In genomic region chr12:6689000-6689882, GRCh38 we compare ENCODE assay signal across 8 cellular contexts. TPM values are rescaled to one million over a fixed set of nuclear protein-coding genes. Genes with fewer than 3 reads are reported as not detected.
DNase-seq lines count a peak whose midpoint lies in the region; ATAC-seq and TF ChIP-seq lines count a peak whose summit lies in the region.

TSS of gene ZNF384 (minus strand) at chr12:6689375. CDS start at chr12:6679520, 9,855 bp downstream.

- WGBS in smooth muscle cell (ENCODE audit: low lambda C conversion rate), result under 1% methylated on average over 56 of the region's 72 CpGs

- H3K4me1 Mint-ChIP-seq in activated B cell treated with CpG ODN at 0.5 μM for 24 hours, result peaks cover 52% of the 10 kb centered on the region

- H3K4me3 ChIP-seq in smooth muscle cell, result peak within 1 kb of the TSS; percentile 63

- H3K36me3 Mint-ChIP-seq in activated B cell treated with CpG ODN at 0.5 μM for 24 hours (ENCODE audit: low read depth), result peaks cover 33% of the 10 kb centered on the region

- peak within 1 kb of the TSS; percentile 90 for H3K9ac ChIP-seq in smooth muscle cell (ENCODE audit: low read depth)

- peaks cover 20% of the 10 kb centered on the region for H3K4me1 ChIP-seq in smooth muscle cell (ENCODE audit: low read depth)

- H3K27ac Mint-ChIP-seq in activated B cell treated with CpG ODN at 0.5 μM for 24 hours, result peak within 1 kb of the TSS; percentile 96

- H3K9me3 Mint-ChIP-seq in activated B cell treated with CpG ODN at 0.5 μM for 24 hours, result no peaks in the 10 kb centered on the region

- ATAC-seq in HG03196 (IDR thresholded peaks at IDR 0.05; ENCODE audit: unreplicated experiment) (peak; percentile 87), activated B cell treated with CpG ODN at 0.5 μM for 24 hours (ENCODE audit: low read depth) (peak; percentile 77)

- CTCF ChIA-PET in activated B cell treated with CpG ODN at 0.5 μM for 24 hours (lab: Charles Lee), result interaction anchor here (1.1 to 1.8 kb wide), 6 partner anchors 25 to 135 kb away, joined by 3 to 13 read pairs (median 6); partner anchors contain the start of genes COPS7A, MLF2 and PTMS

- H3K36me3 ChIP-seq in smooth muscle cell (ENCODE audit: low read depth), result no peaks in the 10 kb centered on the region

- peaks cover 57% of the 10 kb centered on the region for H3K79me2 ChIP-seq in smooth muscle cell (ENCODE audit: low read depth)

- H4K20me1 ChIP-seq in smooth muscle cell (ENCODE audit: low read depth), result peaks cover 21% of the 10 kb centered on the region

- no peaks in the 10 kb centered on the region for H3K27me3 Mint-ChIP-seq in activated B cell treated with CpG ODN at 0.5 μM for 24 hours

- H2AFZ ChIP-seq in smooth muscle cell (ENCODE audit: low read depth), result peak within 1 kb of the TSS; percentile 25

- H3K27ac ChIP-seq in caudate nucleus (ENCODE audit: low read depth, low read length) (peak within 1 kb of the TSS; percentile 98), smooth muscle cell (ENCODE audit: low read depth) (peak within 1 kb of the TSS; percentile 78)

- peaks cover 12% of the 10 kb centered on the region for H3F3A ChIP-seq in smooth muscle cell (ENCODE audit: low read depth)

- H3K4me2 ChIP-seq in smooth muscle cell, result peak within 1 kb of the TSS; percentile 86

- no peaks in the 10 kb centered on the region for H3K9me3 ChIP-seq in smooth muscle cell (replicated peaks; ENCODE audit: low read depth)

- POLR2A ChIA-PET in activated B cell treated with CpG ODN at 0.5 μM for 24 hours (lab: Charles Lee), result interaction anchor here (0.6 to 3.6 kb wide), 64 partner anchors 8 to 424 kb away, joined by 3 to 232 read pairs (median 8); partner anchors contain the start of genes C12orf57, CDCA3, CHD4 and COPS7A

- TF ChIP-seq CTCF in activated B cell treated with CpG ODN at 0.5 μM for 24 hours (IDR thresholded peaks at IDR 0.05) (no peak), smooth muscle cell (IDR thresholded peaks at IDR 0.05; ENCODE audit: borderline replicate concordance, insufficient read depth, poor library complexity, severe bottlenecking) (no peak)

- peak; percentile 75 for TF ChIP-seq POLR2A in GM18951 (IDR thresholded peaks at IDR 0.05; ENCODE audit: extremely low read depth, insufficient read depth, insufficient read length)

- in situ Hi-C loops in GM18951 (cut with MboI; ENCODE audit: low sequenced_read_pairs, unreplicated experiment), result no loop called here

- intact Hi-C loops in activated B cell treated with CpG ODN at 0.5 μM for 24 hours (cut with micrococcal nuclease), result loop anchor here (1.0 to 5.0 kb wide), 13 partner anchors 8 to 281 kb away; partner anchors contain the start of genes CHD4, COPS7A, EMG1 and IFFO1

- peak within 1 kb of the TSS; percentile 94 for H3K4me3 Mint-ChIP-seq in activated B cell treated with CpG ODN at 0.5 μM for 24 hours

- DNase-seq in AG08395 (ENCODE audit: low spot score) (peak; percentile 98), NCI-H345 (lab: John Stamatoyannopoulos, UW) (peak; percentile 99), activated B cell treated with CpG ODN at 0.5 μM for 24 hours (peak; percentile 84), caudate nucleus (lab: John Stamatoyannopoulos, UW) (peak; percentile 86 to 100 (median 98)), iPS-NIHi7 (ENCODE audit: extremely low spot score) (peak; percentile 97), smooth muscle cell (lab: John Stamatoyannopoulos, UW; ENCODE audit: unreplicated experiment) (peak; percentile 79)

- H3K27me3 ChIP-seq in smooth muscle cell (ENCODE audit: low read depth), result no peaks in the 10 kb centered on the region

RNA-seq across cellular contexts. Expression of gene ZNF384, which starts in this region (rescaled TPM):
- total RNA-seq in activated B cell treated with CpG ODN at 0.5 μM for 24 hours, result 81.7 and 98.6 TPM in 2 replicates
- 30.0 and 31.0 TPM in 2 replicates for total RNA-seq in smooth muscle cell
- 36.1 and 38.6 TPM in 2 replicates for polyA plus RNA-seq in smooth muscle cell

Comparison
In these comparisons a context has a peak if more than half of its experiments do, and no peak if none do; other contexts are left out.
1. Peak in every context shown above with its lines: DNase-seq, ATAC-seq, H3K4me3 ChIP-seq and H3K27ac ChIP-seq.